Comparison of ENCODE assay signal across 1 cellular context in genomic region chr1:25727026-25727818, GRCh38.
TF ChIP-seq lines count a peak whose summit lies in the region.

No MANE protein-coding gene starts in this region.

TF ChIP-seq in WTC11, 78 proteins besides CTCF, POLR2A, EP300 and RAD21 (continued from another document):
- TF ChIP-seq USF1 (CRISPR knock-in tag; IDR thresholded peaks at IDR 0.05) (no peak), GTF2I (CRISPR knock-in tag; conservative IDR thresholded peaks at IDR 0.05) (no peak), FOXP4 (CRISPR knock-in tag; IDR thresholded peaks at IDR 0.05) (no peak), PRRX2 (CRISPR knock-in tag; IDR thresholded peaks at IDR 0.05) (no peak)
